Comparison of ENCODE assay signal across 8 cellular contexts in the genomic region with DNA sequence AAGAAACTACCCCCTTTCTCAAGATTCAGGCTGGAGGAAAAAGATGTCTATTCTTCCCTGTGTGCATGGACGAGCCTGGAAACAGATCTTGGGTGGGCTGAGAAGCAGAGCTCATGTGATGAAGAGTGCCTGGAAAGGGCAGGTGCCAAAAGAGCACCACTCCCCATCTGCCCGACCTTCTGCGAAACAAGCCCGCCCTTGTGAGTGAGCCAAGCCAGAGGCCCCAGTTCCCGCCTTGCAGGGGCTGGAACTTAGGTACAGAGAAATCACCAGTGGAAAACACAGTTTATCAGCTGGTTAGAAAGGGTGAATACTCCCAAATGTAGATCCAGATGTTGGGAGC. TPM values are rescaled to one million over a fixed set of nuclear protein-coding genes. Genes with fewer than 3 reads are reported as not detected.
DNase-seq lines count a peak whose midpoint lies in the region; ATAC-seq and TF ChIP-seq lines count a peak whose summit lies in the region.

No MANE protein-coding gene starts in this region.

- H3K36me3 Mint-ChIP-seq in activated naive CD4-positive, alpha-beta T cell treated with anti-CD3 and anti-CD28 coated beads, Interleukin-2, amount 50 U/mL, for 24 hours: peaks cover 8% of the 10 kb centered on the region
- peaks cover 28 to 39% of the 10 kb centered on the region in 2 donors for H3K36me3 Mint-ChIP-seq in activated naive CD4-positive, alpha-beta T cell treated with anti-CD3 and anti-CD28 coated beads, Interleukin-2, amount 50 U/mL, for 72 hours

- peaks cover 60% of the 10 kb centered on the region for H3K4me1 Mint-ChIP-seq in activated naive CD4-positive, alpha-beta T cell treated with anti-CD3 and anti-CD28 coated beads, Interleukin-2, amount 50 U/mL, for 24 hours

- intact Hi-C loops in thyroid gland (cut with DNase I): no loop called here

- H3K27me3 Mint-ChIP-seq in activated naive CD4-positive, alpha-beta T cell treated with anti-CD3 and anti-CD28 coated beads, Interleukin-2, amount 50 U/mL, for 24 hours: no peaks in the 10 kb centered on the region

- H3K27ac ChIP-seq in layer of hippocampus (ENCODE audit: low read depth, low read length) (peak overlapping the region; percentile 77), thyroid gland (peak overlapping the region; percentile 94 to 96 (median 95))

- no peaks in the 10 kb centered on the region for H3K27me3 ChIP-seq in layer of hippocampus (ENCODE audit: control insufficient read depth, insufficient read depth, low read length)
- no peaks in the 10 kb centered on the region for H3K27me3 ChIP-seq in thyroid gland

- no peak overlapping the region for H3K27ac Mint-ChIP-seq in activated naive CD4-positive, alpha-beta T cell treated with anti-CD3 and anti-CD28 coated beads, Interleukin-2, amount 50 U/mL, for 24 hours
- peak overlapping the region in 1 of 2 donors; percentile 65 for H3K27ac Mint-ChIP-seq in activated naive CD4-positive, alpha-beta T cell treated with anti-CD3 and anti-CD28 coated beads, Interleukin-2, amount 50 U/mL, for 72 hours

- peak overlapping the region; percentile 88 for H3K4me3 Mint-ChIP-seq in activated naive CD4-positive, alpha-beta T cell treated with anti-CD3 and anti-CD28 coated beads, Interleukin-2, amount 50 U/mL, for 24 hours

- TF ChIP-seq CTCF in astrocyte of the cerebellum (IDR thresholded peaks at IDR 0.05; ENCODE audit: low read depth, low read length, missing control alignments) (no peak), thyroid gland (IDR thresholded peaks at IDR 0.05) (no peak)

- H3K4me3 ChIP-seq in astrocyte of the cerebellum (ENCODE audit: low read depth, low read length) (peak overlapping the region; percentile 75), thyroid gland (replicated peaks in 1 of 3) (peak overlapping the region in 2 of 3 donors; percentile 65 to 70)

- ATAC-seq in activated naive CD4-positive, alpha-beta T cell treated with anti-CD3 and anti-CD28 coated beads, Interleukin-2, amount 50 U/mL, for 72 hours: no peak

- no peaks in the 10 kb centered on the region for H3K9me3 Mint-ChIP-seq in activated naive CD4-positive, alpha-beta T cell treated with anti-CD3 and anti-CD28 coated beads, Interleukin-2, amount 50 U/mL, for 24 hours
- no peaks in the 10 kb centered on the region for H3K9me3 Mint-ChIP-seq in activated naive CD4-positive, alpha-beta T cell treated with anti-CD3 and anti-CD28 coated beads, Interleukin-2, amount 50 U/mL, for 72 hours

- no peaks in the 10 kb centered on the region for H3K36me3 ChIP-seq in thyroid gland

- TF ChIP-seq POLR2A in thyroid gland (IDR thresholded peaks at IDR 0.05): no peak

- no peak for DNase-seq in activated naive CD4-positive, alpha-beta T cell treated with anti-CD3 and anti-CD28 coated beads, Interleukin-2, amount 50 U/mL, for 72 hours (ENCODE audit: low spot score in 2 of 2)
- DNase-seq in astrocyte of the cerebellum (ENCODE audit: low read depth) (no peak), thyroid gland (no peak), KBM-7 (no peak), iPS-NIHi7 (ENCODE audit: extremely low spot score) (no peak), NCI-H1436 treated with DMSO at 0.1 percent for 48 hours (lab: John Stamatoyannopoulos, UW) (no peak)

- 28 to 37% methylated on average over 5 of the region's 5 CpGs for WGBS in thyroid gland, 2 donors

- peaks cover 55 to 61% of the 10 kb centered on the region in 2 donors for H3K4me1 ChIP-seq in thyroid gland

- in situ Hi-C loops in astrocyte of the cerebellum (cut with HindIII; ENCODE audit: low sequenced_read_pairs): no loop called here
- in situ Hi-C loops in KBM-7 (cut with MboI; ENCODE audit: low pct_unique_long_range_greater_than_20kb, low sequenced_read_pairs): no loop called here

- no peaks in the 10 kb centered on the region for H3K9me3 ChIP-seq in thyroid gland

RNA-seq across cellular contexts. Expression of a gene that starts 26.7 kb away (rescaled TPM):
- total RNA-seq in activated naive CD4-positive, alpha-beta T cell treated with anti-CD3 and anti-CD28 coated beads, Interleukin-2, amount 50 U/mL, for 72 hours: not detected
- under 1 TPM in 1 of 4 donors, not detected in 3; 0.89 TPM for total RNA-seq in thyroid gland
